In the genomic region with DNA sequence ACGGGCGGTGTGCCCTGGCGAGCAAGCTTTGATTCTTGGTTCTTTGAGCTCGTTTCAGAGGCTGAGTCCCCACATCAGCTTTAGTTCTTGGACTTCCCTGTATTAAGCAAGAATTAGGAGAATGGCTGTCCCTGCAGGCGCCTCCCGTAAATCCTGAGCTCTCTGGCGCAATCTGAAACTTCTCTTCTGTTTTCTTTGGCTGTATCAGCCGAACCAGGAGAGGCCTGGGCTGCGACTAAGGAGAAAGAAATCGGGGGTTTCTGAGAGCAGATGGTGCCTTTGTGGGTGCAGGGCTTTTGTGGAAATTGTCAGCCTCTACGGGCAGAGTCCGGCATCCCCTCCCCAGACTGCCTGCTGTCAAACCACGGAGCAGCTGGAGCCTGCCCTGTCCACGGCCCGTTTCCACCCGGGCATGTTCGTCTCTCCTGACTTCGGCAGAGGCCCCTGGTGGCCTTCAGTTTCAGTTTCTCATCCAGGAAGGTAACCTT, we compare ENCODE assay signal across 11 cellular contexts. TPM values are rescaled to one million over a fixed set of nuclear protein-coding genes. Genes with fewer than 3 reads are reported as not detected.
DNase-seq lines count a peak whose midpoint lies in the region; ATAC-seq and TF ChIP-seq lines count a peak whose summit lies in the region.
"Had no signal": no experiment of that assay in that cellular context is flagged by ENCODE, and none has a peak within 500 bp of the region (broad histone marks: within the 10 kb centered on the region; RNA-seq: fewer than 3 reads in every experiment).

No MANE protein-coding gene starts in this region.

- DNase-seq in NOMO-1 treated with DMSO at 0.1 percent for 48 hours (lab: John Stamatoyannopoulos, UW; ENCODE audit: unreplicated experiment) (peak; percentile 6), NOMO-1 treated with dmso at 0.1 percent for 144 hours (lab: John Stamatoyannopoulos, UW; ENCODE audit: unreplicated experiment) (no peak), fibroblast of lung (ENCODE audit: low read depth in 2 of 2) (peak; percentile 51 to 77), nephron progenitor cell (no peak), SHP77 (lab: John Stamatoyannopoulos, UW) (no peak), NCI-H1105 (lab: John Stamatoyannopoulos, UW) (no peak)
- DNase-seq: activated CD8-positive, alpha-beta T cell treated with anti-CD3 and anti-CD28 coated beads, Interleukin-2, amount 10 ng/mL, durations not matched to agents 7 days and 5 days; left colon; NCI-H146 had no signal

- peaks cover 40% of the 10 kb centered on the region for H3K36me3 ChIP-seq in fibroblast of lung (ENCODE audit: control insufficient read depth, insufficient read depth, low read length)

- H3K27me3 ChIP-seq in fibroblast of lung (ENCODE audit: control insufficient read depth, insufficient read depth, low read length) = no peaks in the 10 kb centered on the region

- H3K4me3 ChIP-seq in fibroblast of lung (replicated peaks in 1 of 4; ENCODE audit: control extremely low read depth in 1 of 4, insufficient read depth in 1 of 4, low read depth in 3 of 4, low read length in 4 of 4) = peak overlapping the region in 1 of 4 experiments; percentile 25

- no peaks in the 10 kb centered on the region for H3K4me1 ChIP-seq in fibroblast of lung (ENCODE audit: control insufficient read depth, extremely low read depth, insufficient read depth, low read length)

- no peaks in the 10 kb centered on the region for H3K9me3 ChIP-seq in fibroblast of lung (ENCODE audit: control insufficient read depth, insufficient read depth, low read depth, low read length)

- H3K27me3 Mint-ChIP-seq in nephron progenitor cell (ENCODE audit: low read depth, poor library complexity) = no peaks in the 10 kb centered on the region
- H3K27me3 Mint-ChIP-seq in activated T-helper 17 cell treated with anti-CD3 and anti-CD28 coated beads, Interleukin-2, amount 50 U/mL, for 72 hours = no peaks in the 10 kb centered on the region

- peaks cover 21% of the 10 kb centered on the region for H3K4me1 Mint-ChIP-seq in nephron progenitor cell
- H3K4me1 Mint-ChIP-seq in activated T-helper 17 cell treated with anti-CD3 and anti-CD28 coated beads, Interleukin-2, amount 50 U/mL, for 72 hours = no peaks in the 10 kb centered on the region

- TF ChIP-seq CTCF in fibroblast of lung (conservative IDR thresholded peaks at IDR 0.05 in 1 of 2, IDR thresholded peaks at IDR 0.05 in 1 of 2; ENCODE audit: low read depth in 1 of 2, low read length in 2 of 2) (no peak), nephron progenitor cell (IDR thresholded peaks at IDR 0.05) (no peak)

- H3K9ac ChIP-seq in fibroblast of lung (ENCODE audit: insufficient read depth, low read length) = no peak overlapping the region

- H3K36me3 Mint-ChIP-seq in nephron progenitor cell (ENCODE audit: low read depth) = peaks cover 27% of the 10 kb centered on the region
- H3K36me3 Mint-ChIP-seq in activated T-helper 17 cell treated with anti-CD3 and anti-CD28 coated beads, Interleukin-2, amount 50 U/mL, for 72 hours (ENCODE audit: low read depth) = peaks cover 56% of the 10 kb centered on the region

- H4K20me1 ChIP-seq in fibroblast of lung (ENCODE audit: control insufficient read depth, extremely low read depth, insufficient read depth, low read length) = no peaks in the 10 kb centered on the region

- no peaks in the 10 kb centered on the region for H3K79me2 ChIP-seq in fibroblast of lung (ENCODE audit: control insufficient read depth, insufficient read depth, low read length)

- H3K9me3 Mint-ChIP-seq in nephron progenitor cell = no peaks in the 10 kb centered on the region
- H3K9me3 Mint-ChIP-seq in activated T-helper 17 cell treated with anti-CD3 and anti-CD28 coated beads, Interleukin-2, amount 50 U/mL, for 72 hours = no peaks in the 10 kb centered on the region

- H3K4me3 Mint-ChIP-seq in nephron progenitor cell = peak overlapping the region; percentile 25
- H3K4me3 Mint-ChIP-seq in activated T-helper 17 cell treated with anti-CD3 and anti-CD28 coated beads, Interleukin-2, amount 50 U/mL, for 72 hours = no peak overlapping the region
- H3K4me3 Mint-ChIP-seq: activated CD8-positive, alpha-beta T cell treated with anti-CD3 and anti-CD28 coated beads, Interleukin-2, amount 10 ng/mL, durations not matched to agents 7 days and 5 days had no signal

- H3K4me2 ChIP-seq in fibroblast of lung (ENCODE audit: extremely low read depth, insufficient read depth, low read length) = peak overlapping the region; percentile 54

- no peak for ATAC-seq in activated T-helper 17 cell treated with anti-CD3 and anti-CD28 coated beads, Interleukin-2, amount 50 U/mL, for 72 hours (replicated peaks)
- no peak for ATAC-seq in GM18909 (IDR thresholded peaks at IDR 0.05; ENCODE audit: poor library complexity, unreplicated experiment)
- ATAC-seq: activated CD8-positive, alpha-beta T cell treated with anti-CD3 and anti-CD28 coated beads, Interleukin-2, amount 10 ng/mL, durations not matched to agents 7 days and 5 days; left colon had no signal

- H3K27ac Mint-ChIP-seq in nephron progenitor cell = peak overlapping the region; percentile 83
- H3K27ac Mint-ChIP-seq in activated T-helper 17 cell treated with anti-CD3 and anti-CD28 coated beads, Interleukin-2, amount 50 U/mL, for 72 hours = no peak overlapping the region
- H3K27ac Mint-ChIP-seq: activated CD8-positive, alpha-beta T cell treated with anti-CD3 and anti-CD28 coated beads, Interleukin-2, amount 10 ng/mL, durations not matched to agents 7 days and 5 days had no signal

- no peak overlapping the region for H2AFZ ChIP-seq in fibroblast of lung (ENCODE audit: low read length)

- H3K27ac ChIP-seq in fibroblast of lung (ENCODE audit: insufficient read depth, low read length) = no peak overlapping the region

RNA-seq across cellular contexts. Expression of a gene that starts 17.9 kb away (rescaled TPM):
- total RNA-seq in fibroblast of lung = 9.8 and 24.8 TPM in 2 replicates
- polyA plus RNA-seq in fibroblast of lung = 72.5 and 120 TPM in 2 replicates
- polyA plus RNA-seq in fibroblast of lung (2012) = 94.6 and 141 TPM in 2 replicates
- 22.9 and 26.3 TPM in 2 replicates for polyA minus RNA-seq in fibroblast of lung (ENCODE audit: low replicate concordance)
- total RNA-seq in activated T-helper 17 cell treated with anti-CD3 and anti-CD28 coated beads, Interleukin-2, amount 50 U/mL, for 72 hours = 10 to 100 TPM; 32.5 to 33.6 TPM

RNA-seq across cellular contexts. Expression of a gene that starts 31.2 kb away (rescaled TPM):
- 12.7 and 14.4 TPM in 2 replicates for total RNA-seq in fibroblast of lung
- polyA plus RNA-seq in fibroblast of lung = 8.6 and 14.0 TPM in 2 replicates
- 16.9 and 26.7 TPM in 2 replicates for polyA plus RNA-seq in fibroblast of lung (2012)
- polyA minus RNA-seq in fibroblast of lung (ENCODE audit: low replicate concordance) = 15.7 and 56.9 TPM in 2 replicates
- 10 to 100 TPM; 33.3 to 57.4 TPM for total RNA-seq in activated T-helper 17 cell treated with anti-CD3 and anti-CD28 coated beads, Interleukin-2, amount 50 U/mL, for 72 hours

RNA-seq across cellular contexts. Expression of a gene that starts 39.2 kb away (rescaled TPM):
- 46.2 and 47.4 TPM in 2 replicates for total RNA-seq in fibroblast of lung
- 146 and 162 TPM in 2 replicates for polyA plus RNA-seq in fibroblast of lung
- 110 and 133 TPM in 2 replicates for polyA plus RNA-seq in fibroblast of lung (2012)
- polyA minus RNA-seq in fibroblast of lung (ENCODE audit: low replicate concordance) = 200 and 210 TPM in 2 replicates
- total RNA-seq in activated T-helper 17 cell treated with anti-CD3 and anti-CD28 coated beads, Interleukin-2, amount 50 U/mL, for 72 hours = 100 to 1,000 TPM; 102 to 115 TPM

Comparison
In these comparisons a context has a peak if more than half of its experiments do, and no peak if none do; other contexts are left out.
1. DNase-seq: peak in NOMO-1 treated with DMSO at 0.1 percent for 48 hours (single experiment) and fibroblast of lung (2 of 2); none in NOMO-1 treated with dmso at 0.1 percent for 144 hours (single experiment), nephron progenitor cell (single experiment), SHP77 (0 of 2) and NCI-H1105 (single experiment).